35 cellular contexts compared by ENCODE assay signal in genomic region chr14:104917992-104918391, GRCh38. TPM values are rescaled to one million over a fixed set of nuclear protein-coding genes. Genes with fewer than 3 reads are reported as not detected.
"Had no signal": no experiment of that assay in that cellular context is flagged by ENCODE, and none has a peak within 500 bp of the region (broad histone marks: within the 10 kb centered on the region; RNA-seq: fewer than 3 reads in every experiment).

No MANE protein-coding gene starts in this region.

- H3K9me3 Mint-ChIP-seq: activated CD4-positive, alpha-beta T cell treated with anti-CD3 and anti-CD28 coated beads, Interleukin-2, amount 10 ng/mL, durations not matched to agents 7 days and 5 days; activated naive CD4-positive, alpha-beta T cell treated with anti-CD3 and anti-CD28 coated beads for 36 hours; activated naive CD4-positive, alpha-beta T cell treated with anti-CD3 and anti-CD28 coated beads, Interleukin-2, amount 50 U/mL, for 72 hours; activated T-cell treated with anti-CD3 and anti-CD28 coated beads, Interleukin-2, amount 50 U/mL, for 24 hours; activated T-helper 1 cell treated with anti-CD3 and anti-CD28 coated beads, Interleukin-12 subunit alpha, Interleukin-12 subunit beta, Interleukin-2, Interleukin-4 antibody, amounts not matched to agents 30 ng/mL and 10 ng/mL and 1 ng/mL, durations not matched to agents 14 hours and 24 hours and 36 hours; T-helper 1 cell treated with Interleukin-12 subunit alpha and Interleukin-12 subunit beta and Interleukin-4 antibody, amounts not matched to agents 30 μg/mL and 1 μg/mL, for 36 hours had no signal

- ATAC-seq: activated CD4-positive, alpha-beta T cell treated with anti-CD3 and anti-CD28 coated beads for 36 hours; activated CD4-positive, CD25-positive, alpha-beta regulatory T cell treated with anti-CD3 and anti-CD28 coated beads, Interleukin-2, amount 50 U/mL, for 24 hours; activated CD8-positive, alpha-beta T cell treated with anti-CD3 and anti-CD28 coated beads, Interleukin-2, amount 10 ng/mL, durations not matched to agents 7 days and 5 days; activated naive CD4-positive, alpha-beta T cell treated with anti-CD3 and anti-CD28 coated beads, Interleukin-2, amount 50 U/mL, for 72 hours; PC-3; WTC11 had no signal

- H3K4me3 Mint-ChIP-seq: activated CD4-positive, alpha-beta T cell treated with anti-CD3 and anti-CD28 coated beads for 36 hours; activated CD4-positive, alpha-beta T cell treated with anti-CD3 and anti-CD28 coated beads, Interleukin-2, amount 10 ng/mL, durations not matched to agents 7 days and 5 days; activated CD8-positive, alpha-beta T cell treated with anti-CD3 and anti-CD28 coated beads, Interleukin-2, amount 10 ng/mL, durations not matched to agents 7 days and 5 days; activated naive CD4-positive, alpha-beta T cell treated with anti-CD3 and anti-CD28 coated beads for 36 hours; activated T-cell treated with anti-CD3 and anti-CD28 coated beads, Interleukin-2, amount 50 U/mL, for 24 hours; activated T-helper 1 cell treated with anti-CD3 and anti-CD28 coated beads, Interleukin-12 subunit alpha, Interleukin-12 subunit beta, Interleukin-2, Interleukin-4 antibody, amounts not matched to agents 30 ng/mL and 10 ng/mL and 1 ng/mL, durations not matched to agents 14 hours and 24 hours and 36 hours; T-helper 1 cell treated with Interleukin-12 subunit alpha and Interleukin-12 subunit beta and Interleukin-4 antibody, amounts not matched to agents 30 μg/mL and 1 μg/mL, for 36 hours; T-helper 2 cell treated with Interferon-gamma antibody and Interleukin-4, amounts not matched to agents 5 μg/mL and 100 μg/mL, for 36 hours; WTC11 had no signal

- H3K4me1 Mint-ChIP-seq: activated CD4-positive, alpha-beta T cell treated with anti-CD3 and anti-CD28 coated beads for 36 hours; activated CD4-positive, alpha-beta T cell treated with anti-CD3 and anti-CD28 coated beads, Interleukin-2, amount 10 ng/mL, durations not matched to agents 7 days and 5 days had no signal

- H3K4me3 ChIP-seq: adrenal gland, Peyer's patch, SJSA1 had no signal

- H3K27ac Mint-ChIP-seq: activated CD4-positive, alpha-beta T cell treated with anti-CD3 and anti-CD28 coated beads for 36 hours; activated CD4-positive, alpha-beta T cell treated with anti-CD3 and anti-CD28 coated beads, Interleukin-2, amount 10 ng/mL, durations not matched to agents 7 days and 5 days; activated CD8-positive, alpha-beta T cell treated with anti-CD3 and anti-CD28 coated beads, Interleukin-2, amount 10 ng/mL, durations not matched to agents 7 days and 5 days; activated naive CD4-positive, alpha-beta T cell treated with anti-CD3 and anti-CD28 coated beads for 36 hours; activated naive CD4-positive, alpha-beta T cell treated with anti-CD3 and anti-CD28 coated beads, Interleukin-2, amount 50 U/mL, for 72 hours; activated T-cell treated with anti-CD3 and anti-CD28 coated beads, Interleukin-2, amount 50 U/mL, for 24 hours; activated T-helper 1 cell treated with anti-CD3 and anti-CD28 coated beads, Interleukin-12 subunit alpha, Interleukin-12 subunit beta, Interleukin-2, Interleukin-4 antibody, amounts not matched to agents 30 ng/mL and 10 ng/mL and 1 ng/mL, durations not matched to agents 14 hours and 24 hours and 36 hours; T-helper 1 cell treated with Interleukin-12 subunit alpha and Interleukin-12 subunit beta and Interleukin-4 antibody, amounts not matched to agents 30 μg/mL and 1 μg/mL, for 36 hours; T-helper 2 cell treated with Interferon-gamma antibody and Interleukin-4, amounts not matched to agents 5 μg/mL and 100 μg/mL, for 36 hours; WTC11 had no signal

- H3K36me3 Mint-ChIP-seq: activated naive CD4-positive, alpha-beta T cell treated with anti-CD3 and anti-CD28 coated beads, Interleukin-2, amount 50 U/mL, for 72 hours; WTC11 had no signal

- DNase-seq: activated CD4-positive, alpha-beta T cell treated with anti-CD3 and anti-CD28 coated beads for 36 hours; activated CD4-positive, alpha-beta T cell treated with anti-CD3 and anti-CD28 coated beads, Interleukin-2, amount 10 ng/mL, durations not matched to agents 7 days and 5 days; activated CD4-positive, alpha-beta T cell treated with anti-CD3 and anti-CD28 coated beads, Interleukin-2, amount 50 U/mL, for 48 hours; activated CD8-positive, alpha-beta T cell treated with anti-CD3 and anti-CD28 coated beads, Interleukin-2, amount 10 ng/mL, durations not matched to agents 7 days and 5 days; activated gamma-delta T cell treated with Interleukin-2 at 50 U/mL for 16 hours; activated naive CD4-positive, alpha-beta T cell treated with anti-CD3 and anti-CD28 coated beads for 36 hours; activated T-cell treated with anti-CD3 and anti-CD28 coated beads, Interleukin-2, amount 50 U/mL, for 24 hours; adrenal gland; aorta; brain microvascular endothelial cell; central memory CD4-positive, alpha-beta T cell; Karpas-422; KBM-7; NCI-H1092; NCI-H1436 treated with DMSO at 0.1 percent for 48 hours; NCI-H1694 treated with DMSO at 0.1 percent for 48 hours; NCI-H2081; NCI-H226; NCI-H446 treated with DMSO at 0.1 percent for 48 hours; NCI-H524; NCI-H748 treated with DMSO at 0.1 percent for 48 hours; NK-92 treated with Interleukin-12 subunit alpha and Interleukin-12 subunit beta, amount 100 ng/mL, for 24 hours; PC-3; Peyer's patch; RPMI8226; SHP77 treated with DMSO at 0.1 percent for 48 hours; SK-N-SH had no signal

RNA-seq across cellular contexts. Expression of gene PLD4, which starts 6.7 kb away (rescaled TPM):
- total RNA-seq: activated CD4-positive, alpha-beta T cell treated with anti-CD3 and anti-CD28 coated beads for 36 hours; activated CD4-positive, alpha-beta T cell treated with anti-CD3 and anti-CD28 coated beads, Interleukin-2, amount 10 ng/mL, durations not matched to agents 7 days and 5 days; activated CD8-positive, alpha-beta T cell treated with anti-CD3 and anti-CD28 coated beads, Interleukin-2, amount 10 ng/mL, durations not matched to agents 7 days and 5 days; activated naive CD4-positive, alpha-beta T cell treated with anti-CD3 and anti-CD28 coated beads for 36 hours; MCF 10A; SJSA1 had no signal
